Comparison of ENCODE assay signal across 20 cellular contexts in genomic region chr10:22309180-22310000, GRCh38. TPM values are rescaled to one million over a fixed set of nuclear protein-coding genes. Genes with fewer than 3 reads are reported as not detected.
"Had no signal": no experiment of that assay in that cellular context is flagged by ENCODE, and none has a peak within 500 bp of the region (broad histone marks: within the 10 kb centered on the region; RNA-seq: fewer than 3 reads in every experiment).

No MANE protein-coding gene starts in this region.

- H3K9me3 Mint-ChIP-seq: activated naive CD4-positive, alpha-beta T cell treated with anti-CD3 and anti-CD28 coated beads for 36 hours; endodermal cell; naive thymus-derived CD8-positive, alpha-beta T cell; stimulated activated naive B cell treated with anti-CD40 and anti-IgM and Interleukin-4, amounts not matched to agents 10 μg/mL and 1 μg/mL and 100 μg/mL, for 72 hours had no signal

- DNase-seq: activated CD4-positive, alpha-beta T cell treated with anti-CD3 and anti-CD28 coated beads for 4 hours; activated naive CD4-positive, alpha-beta T cell treated with anti-CD3 and anti-CD28 coated beads for 36 hours; aorta; brain microvascular endothelial cell; central memory CD4-positive, alpha-beta T cell; dorsolateral prefrontal cortex; endodermal cell; foreskin melanocyte; hypothalamus; lower lobe of right lung; naive thymus-derived CD8-positive, alpha-beta T cell; spleen; stimulated activated CD4-positive, alpha-beta T cell treated with anti-CD3 and anti-CD28 coated beads, Interleukin-4, amount 100 ng/mL, for 4 hours; stimulated activated naive B cell treated with anti-CD40 and anti-IgM and Interleukin-4, amounts not matched to agents 10 μg/mL and 1 μg/mL and 100 μg/mL, for 72 hours; T-helper 17 cell; thyroid gland had no signal

- ATAC-seq: lower lobe of right lung; naive thymus-derived CD8-positive, alpha-beta T cell; T-helper 17 cell had no signal

- H3K27ac Mint-ChIP-seq: activated naive CD4-positive, alpha-beta T cell treated with anti-CD3 and anti-CD28 coated beads for 36 hours; endodermal cell; naive thymus-derived CD8-positive, alpha-beta T cell; stimulated activated naive B cell treated with anti-CD40 and anti-IgM and Interleukin-4, amounts not matched to agents 10 μg/mL and 1 μg/mL and 100 μg/mL, for 72 hours; T-helper 17 cell had no signal

- H3K36me3 ChIP-seq: brain microvascular endothelial cell, lower lobe of right lung, neutrophil, spleen, thyroid gland had no signal

- H3K4me1 ChIP-seq: lower lobe of right lung, spleen, thyroid gland had no signal

- H3K27me3 ChIP-seq: brain microvascular endothelial cell, dorsolateral prefrontal cortex, neutrophil, spleen had no signal

- H3K27ac ChIP-seq: brain microvascular endothelial cell, dorsolateral prefrontal cortex, lower lobe of right lung, neutrophil, spleen, thyroid gland had no signal

- H3K9me3 ChIP-seq: lower lobe of right lung, neutrophil, spleen, thyroid gland had no signal

- H3K4me1 Mint-ChIP-seq: endodermal cell; naive thymus-derived CD8-positive, alpha-beta T cell; stimulated activated naive B cell treated with anti-CD40 and anti-IgM and Interleukin-4, amounts not matched to agents 10 μg/mL and 1 μg/mL and 100 μg/mL, for 72 hours; T-helper 17 cell had no signal

- H3K36me3 Mint-ChIP-seq: naive thymus-derived CD8-positive, alpha-beta T cell; stimulated activated naive B cell treated with anti-CD40 and anti-IgM and Interleukin-4, amounts not matched to agents 10 μg/mL and 1 μg/mL and 100 μg/mL, for 72 hours had no signal

- H3K4me3 ChIP-seq: dorsolateral prefrontal cortex, lower lobe of right lung, spleen, thyroid gland had no signal

- H3K4me3 Mint-ChIP-seq: activated naive CD4-positive, alpha-beta T cell treated with anti-CD3 and anti-CD28 coated beads for 36 hours; endodermal cell; naive thymus-derived CD8-positive, alpha-beta T cell; stimulated activated naive B cell treated with anti-CD40 and anti-IgM and Interleukin-4, amounts not matched to agents 10 μg/mL and 1 μg/mL and 100 μg/mL, for 72 hours; T-helper 17 cell had no signal

RNA-seq across cellular contexts. Expression of gene SPAG6, which starts 35.9 kb away (rescaled TPM):
- total RNA-seq: activated naive CD4-positive, alpha-beta T cell treated with anti-CD3 and anti-CD28 coated beads for 36 hours; epithelial cell of proximal tubule; fibroblast of lung; naive thymus-derived CD8-positive, alpha-beta T cell; spleen; T-helper 17 cell had no signal
- polyA plus RNA-seq: aorta; fibroblast of lung; keratinocyte; naive thymus-derived CD8-positive, alpha-beta T cell had no signal
